13 cellular contexts compared by ENCODE assay signal in the genomic region with DNA sequence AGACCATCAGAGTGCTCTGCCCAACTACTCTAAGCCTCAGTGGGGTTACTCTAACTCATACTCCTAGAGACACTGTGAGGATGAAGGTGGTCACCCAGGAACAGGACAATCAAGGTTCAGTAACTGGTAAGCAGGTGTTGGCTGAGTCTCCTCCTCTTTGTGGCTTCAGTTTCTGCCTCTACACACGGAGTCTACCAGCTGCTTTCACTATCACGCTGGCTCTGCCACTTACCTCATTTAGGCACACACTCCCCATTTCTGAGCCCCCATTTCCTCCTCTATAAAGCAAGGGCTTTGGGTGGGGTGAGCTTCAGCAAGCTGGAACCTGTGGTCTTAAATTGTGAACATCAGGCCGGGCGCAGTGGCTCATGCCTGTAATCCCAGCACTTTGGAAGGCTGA. TPM values are rescaled to one million over a fixed set of nuclear protein-coding genes. Genes with fewer than 3 reads are reported as not detected.
A peak's percentile ranks its signal among the peaks of the same experiment; 100 is the strongest.
DNase-seq lines count a peak whose midpoint lies in the region; ATAC-seq, FAIRE-seq and TF ChIP-seq lines count a peak whose summit lies in the region.
"Had no signal": no experiment of that assay in that cellular context is flagged by ENCODE, and none has a peak within 500 bp of the region (broad histone marks: within the 10 kb centered on the region; RNA-seq: fewer than 3 reads in every experiment).

No MANE protein-coding gene starts in this region.

- TF ChIP-seq RAD21 in HepG2 (CRISPR knock-in tag; IDR thresholded peaks at IDR 0.05): no peak

- intact Hi-C loops in HepG2 (cut with micrococcal nuclease; ENCODE audit: unreplicated experiment): no loop called here
- intact Hi-C loops in right lobe of liver (cut with DNase I): no loop called here
- intact Hi-C loops in PC-9 (cut with micrococcal nuclease; ENCODE audit: unreplicated experiment): no loop called here

- peaks cover 0 to 3% of the 10 kb centered on the region in 2 experiments; a peak in 1 of 5 replicates for H3K27me3 ChIP-seq in HepG2 (ENCODE audit: control insufficient read depth in 1 of 2, insufficient read depth in 2 of 2, low read length in 2 of 2)
- H3K27me3 ChIP-seq in right lobe of liver: no peaks in the 10 kb centered on the region
- H3K27me3 ChIP-seq in OCI-LY3 (ENCODE audit: low read depth, low read length): peaks cover 6% of the 10 kb centered on the region; the same call in 1 of the 2 replicates
- H3K27me3 ChIP-seq in suprapubic skin: no peaks in the 10 kb centered on the region
- no peaks in the 10 kb centered on the region for H3K27me3 ChIP-seq in PC-9 (ENCODE audit: insufficient read depth, low read depth)
- H3K27me3 ChIP-seq: BE2C had no signal

- no peak for TF ChIP-seq POLR2A in HepG2 (IDR thresholded peaks at IDR 0.05; ENCODE audit: insufficient read depth in 1 of 2, low read depth in 2 of 2, low read length in 2 of 2)
- no peak for TF ChIP-seq POLR2A in right lobe of liver (IDR thresholded peaks at IDR 0.05)
- no peak for TF ChIP-seq POLR2A in suprapubic skin (IDR thresholded peaks at IDR 0.05)

- DNase-seq in HepG2 (ENCODE audit: low spot score) (no peak), right lobe of liver (no peak), suprapubic skin (ENCODE audit: low spot score in 2 of 2) (no peak), foreskin melanocyte (no peak), PC-9 (no peak)
- DNase-seq: activated naive CD4-positive, alpha-beta T cell; BE2C; KBM-7; NCI-H526 had no signal

- H4K20me1 ChIP-seq in HepG2 (ENCODE audit: insufficient read depth, low read length) (no peaks in the 10 kb centered on the region), OCI-LY3 (ENCODE audit: insufficient read depth, low read length) (no peaks in the 10 kb centered on the region), PC-9 (ENCODE audit: insufficient read depth) (no peaks in the 10 kb centered on the region)

- TF ChIP-seq EP300 in HepG2 (IDR thresholded peaks at IDR 0.05; ENCODE audit: low read depth in 2 of 2, low read length in 2 of 2) (no peak), HepG2 (CRISPR knock-in tag; IDR thresholded peaks at IDR 0.05; ENCODE audit: borderline replicate concordance) (no peak), suprapubic skin (IDR thresholded peaks at IDR 0.05) (no peak)

- H3K9ac ChIP-seq in HepG2 (ENCODE audit: insufficient read depth, low read depth, low read length): no peak overlapping the region
- no peak overlapping the region for H3K9ac ChIP-seq in OCI-LY3 (ENCODE audit: low read length)

- no peak overlapping the region for H2AFZ ChIP-seq in HepG2 (ENCODE audit: low read length)
- peak overlapping the region; percentile 30; the same call in 1 of the 2 replicates for H2AFZ ChIP-seq in OCI-LY3 (ENCODE audit: low read depth, low read length)
- H2AFZ ChIP-seq in PC-9: no peak overlapping the region

- H3K79me2 ChIP-seq in HepG2 (ENCODE audit: insufficient read depth, low read length) (no peaks in the 10 kb centered on the region), OCI-LY3 (ENCODE audit: low read length) (no peaks in the 10 kb centered on the region), PC-9 (ENCODE audit: low read depth) (no peaks in the 10 kb centered on the region)

- CTCF ChIA-PET in HepG2 (lab: Yijun Ruan, JAX; ENCODE audit: low intra/inter-chr PET ratio, low total read pairs) (no interaction called here), PC-9 (lab: Charles Lee) (no interaction called here)

- H3K4me2 ChIP-seq in HepG2 (ENCODE audit: low read depth, low read length): peak overlapping the region; percentile 15; the same call in 1 of the 2 replicates
- H3K4me2 ChIP-seq in OCI-LY3 (ENCODE audit: low read length): peak overlapping the region; percentile 36
- no peak overlapping the region for H3K4me2 ChIP-seq in PC-9

- whole genome bisulfite sequencing in HepG2 (ENCODE audit: low lambda C conversion rate): 18% methylated on average over 4 of the region's 4 CpGs
- 54% methylated on average over 4 of the region's 4 CpGs for WGBS in right lobe of liver (ENCODE audit: insufficient coverage, low coverage, low lambda C conversion rate, missing lambda C conversion rate)
- WGBS in suprapubic skin: 49% methylated on average over 4 of the region's 4 CpGs

- H3K4me1 ChIP-seq in HepG2 (ENCODE audit: insufficient read depth, low read length) (peaks cover 76% of the 10 kb centered on the region), right lobe of liver (no peaks in the 10 kb centered on the region), OCI-LY3 (ENCODE audit: low read length) (peaks cover 39% of the 10 kb centered on the region), suprapubic skin (peaks cover 44% of the 10 kb centered on the region), PC-9 (replicated peaks; ENCODE audit: insufficient read depth) (peaks cover 23% of the 10 kb centered on the region)
- H3K4me1 ChIP-seq: BE2C had no signal

- H3K36me3 ChIP-seq in HepG2 (replicated peaks in 1 of 2; ENCODE audit: control insufficient read depth in 1 of 2, insufficient read depth in 2 of 2, low read length in 2 of 2) (no peaks in the 10 kb centered on the region), right lobe of liver (no peaks in the 10 kb centered on the region), OCI-LY3 (replicated peaks; ENCODE audit: low read depth, low read length) (no peaks in the 10 kb centered on the region), suprapubic skin (no peaks in the 10 kb centered on the region), PC-9 (ENCODE audit: low read depth) (no peaks in the 10 kb centered on the region)
- H3K36me3 ChIP-seq: BE2C had no signal

- no peak overlapping the region for H3K27ac ChIP-seq in HepG2 (ENCODE audit: extremely low read length, insufficient read depth, low read length)
- H3K27ac ChIP-seq in right lobe of liver: no peak overlapping the region
- no peak overlapping the region for H3K27ac ChIP-seq in OCI-LY3 (ENCODE audit: low read length)
- H3K27ac ChIP-seq in suprapubic skin: peak overlapping the region; percentile 29
- H3K27ac ChIP-seq in PC-9: no peak overlapping the region

- FAIRE-seq in HepG2 (lab: Jason Lieb, UNC): no peak
- FAIRE-seq: endometrium had no signal

- H3F3A ChIP-seq in PC-9 (ENCODE audit: insufficient read depth, low read depth): peaks cover 20% of the 10 kb centered on the region

- in situ Hi-C loops in HepG2 (cut with HindIII; ENCODE audit: extremely low pct_ligation_motif_present, low pct_unique_long_range_greater_than_20kb): no loop called here

- POLR2A ChIA-PET in HepG2 (lab: Yijun Ruan, JAX): no interaction called here
- POLR2A ChIA-PET in PC-9 (lab: Charles Lee; ENCODE audit: unreplicated experiment): interaction anchor here (0.6 kb wide), 1 partner anchor 608 kb away, joined by 7 read pairs; no protein-coding TSS in a partner anchor

- H3K9me3 ChIP-seq in HepG2 (ENCODE audit: low read length) (no peaks in the 10 kb centered on the region), right lobe of liver (no peaks in the 10 kb centered on the region), OCI-LY3 (ENCODE audit: insufficient read depth, low read length) (no peaks in the 10 kb centered on the region), suprapubic skin (no peaks in the 10 kb centered on the region), PC-9 (ENCODE audit: insufficient read depth, low read depth) (no peaks in the 10 kb centered on the region)
- H3K9me3 ChIP-seq: BE2C had no signal

- TF ChIP-seq CTCF in HepG2 (CRISPR knock-in tag; IDR thresholded peaks at IDR 0.05) (no peak), right lobe of liver (IDR thresholded peaks at IDR 0.05) (no peak), OCI-LY3 (IDR thresholded peaks at IDR 0.05; ENCODE audit: low read depth, low read length) (no peak), suprapubic skin (IDR thresholded peaks at IDR 0.05) (no peak), PC-9 (conservative IDR thresholded peaks at IDR 0.05) (no peak)

- no peak overlapping the region for H3K4me3 ChIP-seq in HepG2 (replicated peaks in 1 of 3; ENCODE audit: insufficient read depth in 1 of 3, low read depth in 2 of 3, low read length in 3 of 3)
- no peak overlapping the region for H3K4me3 ChIP-seq in right lobe of liver
- H3K4me3 ChIP-seq in OCI-LY3 (ENCODE audit: low read length): no peak overlapping the region
- no peak overlapping the region for H3K4me3 ChIP-seq in suprapubic skin
- H3K4me3 ChIP-seq in PC-9: no peak overlapping the region

- no peaks in the 10 kb centered on the region for H3K9me2 ChIP-seq in PC-9 (ENCODE audit: insufficient read depth)

- no TSS peak for BruUV-seq in HepG2 (replicated peaks; lab: Mats Ljungman, UMichigan)
- BruUV-seq in PC-9 (replicated peaks; lab: Mats Ljungman, UMichigan): no TSS peak

- ATAC-seq in HepG2 (no peak; the same call in 2 of the 3 replicates), right lobe of liver (no peak), HG02678 (IDR thresholded peaks at IDR 0.05; ENCODE audit: unreplicated experiment) (peak; percentile 72), HG03039 (IDR thresholded peaks at IDR 0.05; ENCODE audit: unreplicated experiment) (no peak)

RNA-seq across cellular contexts. Expression of gene TCHP, which starts 7.3 kb away (rescaled TPM):
- total RNA-seq in HepG2 (2016; rRNA removed; fragmentation: Illumina TruSeq; extraction: Trizol) (10.4 and 12.2 TPM in 2 replicates), right lobe of liver (1 to 10 TPM; 4.9 to 8.8 (median 6.8) TPM), suprapubic skin (10 to 100 TPM; 22.6 to 96.4 (median 36.6) TPM), PC-9 (2021) (17.6 and 19.2 TPM in 2 replicates)
- 2.5 and 2.6 TPM in 2 replicates for total RNA-seq in HepG2 (2016; cell fraction: cytosol; rRNA removed; fragmentation: Illumina TruSeq; extraction: Trizol; ENCODE audit: low read depth)
- 8.5 and 11.7 TPM in 2 replicates for total RNA-seq in HepG2 (2016; cell fraction: insoluble cytoplasmic fraction; rRNA removed; fragmentation: Illumina TruSeq; extraction: Trizol)
- 5.2 and 5.6 TPM in 2 replicates for total RNA-seq in HepG2 (2016; cell fraction: membrane; rRNA removed; fragmentation: Illumina TruSeq; extraction: Trizol)
- total RNA-seq in HepG2 (2016; cell fraction: nucleus; rRNA removed; fragmentation: Illumina TruSeq; extraction: Trizol): 12.5 and 13.8 TPM in 2 replicates
- 6.3 and 6.7 TPM in 2 replicates for polyA plus RNA-seq in HepG2 (2011; rRNA removed)
- 4.3 and 5.7 TPM in 2 replicates for polyA plus RNA-seq in HepG2 (2011; cell fraction: cytosol; rRNA removed)
- polyA plus RNA-seq in HepG2 (2011; cell fraction: nucleus; rRNA removed): 32.3 and 36.3 TPM in 2 replicates
- polyA plus RNA-seq in HepG2 (2012): 7.6 and 9.7 TPM in 2 replicates
- 1.2 and 1.4 TPM in 2 replicates for polyA plus RNA-seq in HepG2 (2016; cell fraction: cytosol; fragmentation: Illumina TruSeq; extraction: Trizol; ENCODE audit: low read depth)
- polyA plus RNA-seq in HepG2 (2016; cell fraction: insoluble cytoplasmic fraction; fragmentation: Illumina TruSeq; extraction: Trizol; ENCODE audit: low read depth): 11.8 and 12.5 TPM in 2 replicates
- 3.1 and 3.4 TPM in 2 replicates for polyA plus RNA-seq in HepG2 (2016; cell fraction: membrane; fragmentation: Illumina TruSeq; extraction: Trizol; ENCODE audit: low read depth)
- 29.5 and 29.6 TPM in 2 replicates for polyA plus RNA-seq in HepG2 (2016; cell fraction: nucleus; fragmentation: Illumina TruSeq; extraction: Trizol; ENCODE audit: insufficient read depth, low read depth)
- 5.0 and 14.9 TPM in 2 replicates for polyA minus RNA-seq in HepG2 (2011; rRNA and poly(A)+ RNA removed; ENCODE audit: low replicate concordance)
- polyA minus RNA-seq in HepG2 (2011; cell fraction: cytosol; rRNA and poly(A)+ RNA removed): 1.4 and 1.7 TPM in 2 replicates
- polyA minus RNA-seq in HepG2 (2011; cell fraction: nucleus; rRNA and poly(A)+ RNA removed): 11.3 and 11.8 TPM in 2 replicates

RNA-seq across cellular contexts. Expression of gene GLTP, which starts 12.4 kb away (rescaled TPM):
- total RNA-seq in HepG2 (2016; rRNA removed; fragmentation: Illumina TruSeq; extraction: Trizol): 12.9 and 13.0 TPM in 2 replicates
- total RNA-seq in HepG2 (2016; cell fraction: cytosol; rRNA removed; fragmentation: Illumina TruSeq; extraction: Trizol; ENCODE audit: low read depth): 14.4 and 15.2 TPM in 2 replicates
- total RNA-seq in HepG2 (2016; cell fraction: insoluble cytoplasmic fraction; rRNA removed; fragmentation: Illumina TruSeq; extraction: Trizol): 12.4 and 12.7 TPM in 2 replicates
- total RNA-seq in HepG2 (2016; cell fraction: membrane; rRNA removed; fragmentation: Illumina TruSeq; extraction: Trizol): 34.8 and 35.0 TPM in 2 replicates
- 4.4 and 5.2 TPM in 2 replicates for total RNA-seq in HepG2 (2016; cell fraction: nucleus; rRNA removed; fragmentation: Illumina TruSeq; extraction: Trizol)
- 10.7 and 11.5 TPM in 2 replicates for polyA plus RNA-seq in HepG2 (2011; rRNA removed)
- 10.9 and 11.5 TPM in 2 replicates for polyA plus RNA-seq in HepG2 (2011; cell fraction: cytosol; rRNA removed)
- polyA plus RNA-seq in HepG2 (2011; cell fraction: nucleus; rRNA removed): 3.4 and 4.3 TPM in 2 replicates
- polyA plus RNA-seq in HepG2 (2012): 12.3 and 13.7 TPM in 2 replicates
- 20.7 and 21.8 TPM in 2 replicates for polyA plus RNA-seq in HepG2 (2016; cell fraction: cytosol; fragmentation: Illumina TruSeq; extraction: Trizol; ENCODE audit: low read depth)
- polyA plus RNA-seq in HepG2 (2016; cell fraction: insoluble cytoplasmic fraction; fragmentation: Illumina TruSeq; extraction: Trizol; ENCODE audit: low read depth): 17.9 TPM in 2 replicates
- 36.8 and 38.1 TPM in 2 replicates for polyA plus RNA-seq in HepG2 (2016; cell fraction: membrane; fragmentation: Illumina TruSeq; extraction: Trizol; ENCODE audit: low read depth)
- 10.2 and 10.4 TPM in 2 replicates for polyA plus RNA-seq in HepG2 (2016; cell fraction: nucleus; fragmentation: Illumina TruSeq; extraction: Trizol; ENCODE audit: insufficient read depth, low read depth)
- 25.4 and 50.4 TPM in 2 replicates for polyA minus RNA-seq in HepG2 (2011; rRNA and poly(A)+ RNA removed; ENCODE audit: low replicate concordance)
- polyA minus RNA-seq in HepG2 (2011; cell fraction: cytosol; rRNA and poly(A)+ RNA removed): 16.7 and 19.5 TPM in 2 replicates
- 2.4 and 3.9 TPM in 2 replicates for polyA minus RNA-seq in HepG2 (2011; cell fraction: nucleus; rRNA and poly(A)+ RNA removed)
- 10 to 100 TPM in 5 of 6 experiments, 1 to 10 TPM in 1; 9.8 to 20.8 (median 13.6) TPM for total RNA-seq in right lobe of liver
- 100 to 1,000 TPM; 207 to 654 (median 526) TPM for total RNA-seq in suprapubic skin
- 30.3 and 31.8 TPM in 2 replicates for total RNA-seq in PC-9 (2021)

RNA-seq across cellular contexts. Expression of gene TRPV4, which starts 59.5 kb away (rescaled TPM):
- total RNA-seq in HepG2 (2016; rRNA removed; fragmentation: Illumina TruSeq; extraction: Trizol): 0.35 and 0.66 TPM in 2 replicates
- total RNA-seq in HepG2 (2016; cell fraction: cytosol; rRNA removed; fragmentation: Illumina TruSeq; extraction: Trizol; ENCODE audit: low read depth): 0.20 and 0.35 TPM in 2 replicates
- total RNA-seq in HepG2 (2016; cell fraction: insoluble cytoplasmic fraction; rRNA removed; fragmentation: Illumina TruSeq; extraction: Trizol): 0.45 and 0.93 TPM in 2 replicates
- total RNA-seq in HepG2 (2016; cell fraction: membrane; rRNA removed; fragmentation: Illumina TruSeq; extraction: Trizol): 0.83 and 1.0 TPM in 2 replicates
- 0.75 and 1.1 TPM in 2 replicates for total RNA-seq in HepG2 (2016; cell fraction: nucleus; rRNA removed; fragmentation: Illumina TruSeq; extraction: Trizol)
- 4.7 and 5.6 TPM in 2 replicates for polyA plus RNA-seq in HepG2 (2011; rRNA removed)
- 3.1 and 4.5 TPM in 2 replicates for polyA plus RNA-seq in HepG2 (2011; cell fraction: cytosol; rRNA removed)
- 7.9 and 11.8 TPM in 2 replicates for polyA plus RNA-seq in HepG2 (2011; cell fraction: nucleus; rRNA removed)
- 0.68 and 1.3 TPM in 2 replicates for polyA plus RNA-seq in HepG2 (2012)
- polyA plus RNA-seq in HepG2 (2016; cell fraction: cytosol; fragmentation: Illumina TruSeq; extraction: Trizol; ENCODE audit: low read depth): 0.67 and 0.84 TPM in 2 replicates
- 0.52 and 0.71 TPM in 2 replicates for polyA plus RNA-seq in HepG2 (2016; cell fraction: insoluble cytoplasmic fraction; fragmentation: Illumina TruSeq; extraction: Trizol; ENCODE audit: low read depth)
- 1.1 and 1.2 TPM in 2 replicates for polyA plus RNA-seq in HepG2 (2016; cell fraction: membrane; fragmentation: Illumina TruSeq; extraction: Trizol; ENCODE audit: low read depth)
- polyA plus RNA-seq in HepG2 (2016; cell fraction: nucleus; fragmentation: Illumina TruSeq; extraction: Trizol; ENCODE audit: insufficient read depth, low read depth): 2.0 and 2.5 TPM in 2 replicates
- 13.9 TPM in 1 of 2 replicates, not detected in the other for polyA minus RNA-seq in HepG2 (2011; rRNA and poly(A)+ RNA removed; ENCODE audit: low replicate concordance)
- polyA minus RNA-seq in HepG2 (2011; cell fraction: cytosol; rRNA and poly(A)+ RNA removed): 3.2 and 3.3 TPM in 2 replicates
- 4.0 and 4.6 TPM in 2 replicates for polyA minus RNA-seq in HepG2 (2011; cell fraction: nucleus; rRNA and poly(A)+ RNA removed)
- total RNA-seq in right lobe of liver: 10 to 100 TPM in 1 of 6 experiments, 1 to 10 TPM in 5; 5.3 to 10.3 (median 6.7) TPM
- total RNA-seq in suprapubic skin: 10 to 100 TPM in 1 of 4 donors, 1 to 10 TPM in 3; 4.0 to 11.9 (median 5.4) TPM
- total RNA-seq in PC-9 (2021): 3.1 and 3.2 TPM in 2 replicates
